20 cellular contexts compared by ENCODE assay signal in genomic region chr11:86497310-86497709, GRCh38.
A peak's percentile ranks its signal among the peaks of the same experiment; 100 is the strongest.
DNase-seq lines count a peak whose midpoint lies in the region; ATAC-seq and TF ChIP-seq lines count a peak whose summit lies in the region.
"Had no signal": no experiment of that assay in that cellular context is flagged by ENCODE, and none has a peak within 500 bp of the region (broad histone marks: within the 10 kb centered on the region; RNA-seq: fewer than 3 reads in every experiment).

No MANE protein-coding gene starts in this region.

- no peak for TF ChIP-seq RAD21 in IMR-90 (IDR thresholded peaks at IDR 0.05; ENCODE audit: low read length)

- H3K9me3 Mint-ChIP-seq in type B pancreatic cell, result no peaks in the 10 kb centered on the region
- H3K9me3 Mint-ChIP-seq: CD8-positive, alpha-beta T cell; endodermal cell; T-helper 1 cell treated with Interleukin-12 subunit alpha and Interleukin-12 subunit beta and Interleukin-4 antibody, amounts not matched to agents 30 μg/mL and 1 μg/mL, for 36 hours had no signal

- H4K5ac ChIP-seq in IMR-90 (ENCODE audit: low read depth, low read length), result no peak overlapping the region

- H3K18ac ChIP-seq in IMR-90 (ENCODE audit: low read depth, low read length), result no peak overlapping the region

- TF ChIP-seq POLR2A in IMR-90 (IDR thresholded peaks at IDR 0.05; ENCODE audit: low read depth, low read length), result no peak

- H2BK120ac ChIP-seq in IMR-90 (ENCODE audit: low read depth, low read length), result peak overlapping the region; percentile 45

- peaks cover 17% of the 10 kb centered on the region for H3K4me1 Mint-ChIP-seq in type B pancreatic cell (ENCODE audit: unreplicated experiment)
- H3K4me1 Mint-ChIP-seq: activated CD8-positive, alpha-beta memory T cell treated with anti-CD3 and anti-CD28 coated beads, Interleukin-2, amount 10 ng/mL, durations not matched to agents 7 days and 5 days had no signal

- CTCF ChIA-PET in IMR-90 (lab: Yijun Ruan, JAX), result interaction anchor here (0.7 kb wide), 1 partner anchor 314 kb away, joined by 3 read pairs; no protein-coding TSS in a partner anchor

- no peak overlapping the region for H3K56ac ChIP-seq in IMR-90 (ENCODE audit: extremely low read depth, insufficient read depth, low read length)

- H3K79me1 ChIP-seq in IMR-90 (ENCODE audit: low read depth in 1 of 2, low read length in 2 of 2), result no peaks in the 10 kb centered on the region

- H3K9me1 ChIP-seq in IMR-90 (ENCODE audit: insufficient read depth, low read length), result peaks cover 7% of the 10 kb centered on the region; the same call in 1 of the 2 replicates

- peak; percentile 80 for ATAC-seq in IMR-90 (ENCODE audit: low read depth)
- ATAC-seq: activated CD8-positive, alpha-beta memory T cell treated with anti-CD3 and anti-CD28 coated beads, Interleukin-2, amount 10 ng/mL, durations not matched to agents 7 days and 5 days; CD8-positive, alpha-beta T cell; psoas muscle had no signal

- no peak overlapping the region for H3K23ac ChIP-seq in IMR-90 (ENCODE audit: low read depth, low read length)

- peak overlapping the region; percentile 59 for H3K4ac ChIP-seq in IMR-90 (ENCODE audit: low read depth, low read length)

- H3K36me3 Mint-ChIP-seq in type B pancreatic cell, result no peaks in the 10 kb centered on the region
- H3K36me3 Mint-ChIP-seq: activated CD8-positive, alpha-beta memory T cell treated with anti-CD3 and anti-CD28 coated beads, Interleukin-2, amount 10 ng/mL, durations not matched to agents 7 days and 5 days; CD8-positive, alpha-beta T cell had no signal

- in situ Hi-C loops in IMR-90 (cut with MboI; ENCODE audit: low sequenced_read_pairs), result no loop called here

- no peak overlapping the region for H4K8ac ChIP-seq in IMR-90 (ENCODE audit: low read depth in 2 of 2, low read length in 2 of 2)

- H2AK9ac ChIP-seq in IMR-90 (replicated peaks; ENCODE audit: low read depth, low read length, poor library complexity), result peak overlapping the region; percentile 68

- intact Hi-C loops in IMR-90 (cut with micrococcal nuclease), result no loop called here

- H3K27me3 Mint-ChIP-seq in type B pancreatic cell, result no peaks in the 10 kb centered on the region

- no peaks in the 10 kb centered on the region for H4K20me1 ChIP-seq in IMR-90 (ENCODE audit: insufficient read depth, low read length)

- H3K9me3 ChIP-seq in IMR-90 (ENCODE audit: control insufficient read depth, insufficient read depth, low read length), result no peaks in the 10 kb centered on the region
- H3K9me3 ChIP-seq: Peyer's patch, psoas muscle had no signal

- no peak overlapping the region for H3K4me3 Mint-ChIP-seq in type B pancreatic cell
- H3K4me3 Mint-ChIP-seq: activated CD8-positive, alpha-beta memory T cell treated with anti-CD3 and anti-CD28 coated beads, Interleukin-2, amount 10 ng/mL, durations not matched to agents 7 days and 5 days; CD8-positive, alpha-beta T cell; endodermal cell; T-helper 1 cell treated with Interleukin-12 subunit alpha and Interleukin-12 subunit beta and Interleukin-4 antibody, amounts not matched to agents 30 μg/mL and 1 μg/mL, for 36 hours had no signal

- peak overlapping the region; percentile 62; the same call in 1 of the 2 replicates for H2BK20ac ChIP-seq in IMR-90 (ENCODE audit: low read depth, low read length)

- DNase-seq in IMR-90 (peak; percentile 67), astrocyte of the hippocampus (ENCODE audit: low read depth, low spot score) (peak; percentile 81), islet precursor cell (peak; percentile 92), type B pancreatic cell (ENCODE audit: extremely low spot score, unreplicated experiment) (no peak), CD1c-positive myeloid dendritic cell (ENCODE audit: extremely low spot score) (no peak), HT-29 (ENCODE audit: low spot score) (no peak)
- no peak for DNase-seq in activated CD4-positive, alpha-beta T cell treated with anti-CD3 and anti-CD28 coated beads for 4 hours
- DNase-seq in NK-92 treated with Interleukin-12 subunit alpha and Interleukin-12 subunit beta, amount 100 ng/mL, for 24 hours (lab: John Stamatoyannopoulos, UW), result no peak
- DNase-seq: activated CD4-positive, CD25-positive, alpha-beta regulatory T cell; activated CD8-positive, alpha-beta memory T cell treated with anti-CD3 and anti-CD28 coated beads, Interleukin-2, amount 10 ng/mL, durations not matched to agents 7 days and 5 days; activated gamma-delta T cell; caudate nucleus; CD8-positive, alpha-beta T cell; endodermal cell; NCI-H187 treated with DMSO at 0.1 percent for 48 hours; NCI-H526; Peyer's patch; psoas muscle; substantia nigra had no signal

- dilution Hi-C loops in IMR-90 (cut with HindIII; ENCODE audit: low sequenced_read_pairs, unreplicated experiment), result no loop called here

- WGBS in IMR-90 (ENCODE audit: extremely low coverage in 2 of 2, insufficient read length in 1 of 2), 2 experiments, result 43% methylated on average over 1 of the region's 2 CpGs; no CpG with 5 or more reads in 1 of the 2 experiments

- peak overlapping the region; percentile 80; the same call in 1 of the 2 replicates for H2AK5ac ChIP-seq in IMR-90 (ENCODE audit: low read depth, low read length)

- no peak overlapping the region for H3K4me2 ChIP-seq in IMR-90 (ENCODE audit: low read depth, low read length)

- H3K27me3 ChIP-seq in IMR-90 (ENCODE audit: control insufficient read depth, insufficient read depth, low read length), result no peaks in the 10 kb centered on the region; the same call in 1 of the 2 replicates
- H3K27me3 ChIP-seq: Peyer's patch had no signal

- no peak overlapping the region for H3K4me3 ChIP-seq in IMR-90 (ENCODE audit: insufficient read depth, low read depth, low read length)
- H3K4me3 ChIP-seq: Peyer's patch, psoas muscle had no signal

- H2BK5ac ChIP-seq in IMR-90 (ENCODE audit: low read depth, low read length, poor library complexity, severe bottlenecking), result peak overlapping the region; percentile 8

- TF ChIP-seq CTCF in IMR-90 (conservative IDR thresholded peaks at IDR 0.05; ENCODE audit: low read depth, low read length) (no peak), type B pancreatic cell (conservative IDR thresholded peaks at IDR 0.05) (no peak)

- no peaks in the 10 kb centered on the region for H3K36me3 ChIP-seq in IMR-90 (ENCODE audit: control insufficient read depth, insufficient read depth, low read length)
- H3K36me3 ChIP-seq: Peyer's patch had no signal

- POLR2A ChIA-PET in IMR-90 (lab: Charles Lee; ENCODE audit: unreplicated experiment), result no interaction called here

- H4K91ac ChIP-seq in IMR-90 (ENCODE audit: insufficient read depth, low read depth, low read length), result peak overlapping the region; percentile 62

- 0 out of 2 replicates have a peak overlapping the region, but pooled peaks have one; percentile 10 for H3K14ac ChIP-seq in IMR-90 (replicated peaks; ENCODE audit: low read depth, low read length)

- H2AFZ ChIP-seq in IMR-90 (replicated peaks; ENCODE audit: low read length, poor library complexity), result peak overlapping the region; percentile 24

- H3K27ac Mint-ChIP-seq in type B pancreatic cell, result peak overlapping the region; percentile 58
- H3K27ac Mint-ChIP-seq: activated CD8-positive, alpha-beta memory T cell treated with anti-CD3 and anti-CD28 coated beads, Interleukin-2, amount 10 ng/mL, durations not matched to agents 7 days and 5 days; CD8-positive, alpha-beta T cell; endodermal cell; T-helper 1 cell treated with Interleukin-12 subunit alpha and Interleukin-12 subunit beta and Interleukin-4 antibody, amounts not matched to agents 30 μg/mL and 1 μg/mL, for 36 hours had no signal

- H3K27ac ChIP-seq in IMR-90 (ENCODE audit: insufficient read depth, low read length), result no peak overlapping the region
- H3K27ac ChIP-seq: Peyer's patch, psoas muscle had no signal

- H3K4me1 ChIP-seq in IMR-90 (ENCODE audit: control insufficient read depth, insufficient read depth, low read length), result peaks cover 10% of the 10 kb centered on the region
- H3K4me1 ChIP-seq: psoas muscle had no signal

- H2BK15ac ChIP-seq in IMR-90 (ENCODE audit: low read depth, low read length), result peak overlapping the region; percentile 53; the same call in 1 of the 3 replicates

- no peak overlapping the region for H3K9ac ChIP-seq in IMR-90 (ENCODE audit: low read depth, low read length)

- BruUV-seq in IMR-90 (replicated peaks; lab: Mats Ljungman, UMichigan), result no TSS peak

TF ChIP-seq in IMR-90, 13 proteins besides CTCF, POLR2A, EP300 and RAD21:
- TF ChIP-seq MAZ (IDR thresholded peaks at IDR 0.05; ENCODE audit: borderline replicate concordance, low read depth, low read length) (no peak), FOS (IDR thresholded peaks at IDR 0.05; ENCODE audit: low read depth, low read length) (no peak), USF2 (IDR thresholded peaks at IDR 0.05; ENCODE audit: low read depth, low read length) (no peak), BHLHE40 (IDR thresholded peaks at IDR 0.05; ENCODE audit: low read depth, low read length) (no peak)

Comparison
In these comparisons a context has a peak if more than half of its experiments do, and no peak if none do; other contexts are left out.
1. DNase-seq: peak in IMR-90 (single experiment), astrocyte of the hippocampus (single experiment) and islet precursor cell (single experiment); none in type B pancreatic cell (single experiment), CD1c-positive myeloid dendritic cell (single experiment), HT-29 (single experiment), activated CD4-positive, alpha-beta T cell treated with anti-CD3 and anti-CD28 coated beads for 4 hours (0 of 2) and NK-92 treated with Interleukin-12 subunit alpha and Interleukin-12 subunit beta, amount 100 ng/mL, for 24 hours (single experiment).